Comparison of ENCODE assay signal across 10 cellular contexts in the genomic region with DNA sequence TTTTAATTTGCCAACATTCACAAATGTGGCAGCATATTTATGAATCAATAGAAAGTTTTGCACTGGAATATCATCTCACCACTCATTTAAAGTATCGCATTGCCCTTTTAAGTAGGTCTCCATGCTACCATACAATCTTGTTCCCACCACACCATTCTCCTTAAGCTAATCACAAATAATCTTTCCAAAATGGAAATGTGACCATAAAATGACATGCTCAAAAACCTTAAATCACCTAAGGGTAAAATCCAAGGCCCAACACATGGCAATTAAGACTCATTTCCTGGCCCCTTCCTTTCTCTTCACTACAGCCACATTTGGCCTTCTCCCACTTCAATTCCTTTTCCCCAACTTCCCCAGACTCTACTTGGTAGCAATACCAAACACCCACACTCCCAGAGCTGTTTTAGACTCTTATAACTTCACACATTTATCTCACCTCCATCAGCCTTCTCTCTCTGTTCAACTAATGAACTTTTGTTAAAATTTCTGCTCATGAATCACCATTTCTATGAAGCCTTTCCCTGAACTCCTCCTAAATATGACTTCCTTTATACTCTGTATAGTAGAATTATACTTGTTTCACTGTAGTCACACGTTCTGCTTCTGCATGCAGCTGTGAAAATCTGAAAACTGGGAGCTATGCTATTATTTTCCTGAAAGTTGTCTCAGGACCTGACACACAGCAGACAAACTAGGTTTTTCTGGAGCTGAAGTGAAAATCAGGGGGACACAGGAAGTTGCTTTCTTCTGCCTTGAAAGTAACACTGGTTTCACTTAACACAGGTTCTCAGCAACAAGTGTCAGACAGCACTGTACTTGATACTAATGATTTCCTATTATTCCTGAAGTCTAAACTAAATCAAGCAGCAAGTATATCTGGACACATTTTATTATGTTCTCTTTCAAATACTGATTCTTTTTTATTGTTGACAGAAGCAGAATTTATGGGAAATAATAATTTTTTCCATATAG.
A peak's percentile ranks its signal among the peaks of the same experiment; 100 is the strongest.
DNase-seq lines count a peak whose midpoint lies in the region; ATAC-seq and TF ChIP-seq lines count a peak whose summit lies in the region.
"Had no signal": no experiment of that assay in that cellular context is flagged by ENCODE, and none has a peak within 500 bp of the region (broad histone marks: within the 10 kb centered on the region; RNA-seq: fewer than 3 reads in every experiment).

No MANE protein-coding gene starts in this region.

- TF ChIP-seq CTCF in H9 (conservative IDR thresholded peaks at IDR 0.05) (no peak), IMR-90 (conservative IDR thresholded peaks at IDR 0.05; ENCODE audit: low read depth, low read length) (no peak), nephron (IDR thresholded peaks at IDR 0.05; ENCODE audit: unreplicated experiment in 3 of 3) (no peak)

- H3K4me1 ChIP-seq in H9 (ENCODE audit: insufficient read depth, low read length), result no peaks in the 10 kb centered on the region
- no peaks in the 10 kb centered on the region for H3K4me1 ChIP-seq in IMR-90 (ENCODE audit: control insufficient read depth, insufficient read depth, low read length)
- H3K4me1 ChIP-seq: foreskin keratinocyte had no signal

- TF ChIP-seq RAD21 in IMR-90 (IDR thresholded peaks at IDR 0.05; ENCODE audit: low read length), result no peak

- no peaks in the 10 kb centered on the region for H3K9me3 Mint-ChIP-seq in H9
- no peaks in the 10 kb centered on the region for H3K9me3 Mint-ChIP-seq in nephron

- H3K23ac ChIP-seq in H9 (ENCODE audit: insufficient read length, low read depth, low read length) (no peak overlapping the region), IMR-90 (ENCODE audit: low read depth, low read length) (no peak overlapping the region)

- H3K79me1 ChIP-seq in H9 (ENCODE audit: insufficient read depth, low read depth, low read length, poor library complexity, severe bottlenecking), result no peaks in the 10 kb centered on the region
- no peaks in the 10 kb centered on the region for H3K79me1 ChIP-seq in IMR-90 (ENCODE audit: low read depth in 1 of 2, low read length in 2 of 2)

- no peaks in the 10 kb centered on the region for H3K36me3 ChIP-seq in IMR-90 (ENCODE audit: control insufficient read depth, insufficient read depth, low read length)

- no peaks in the 10 kb centered on the region for H4K20me1 ChIP-seq in H9 (ENCODE audit: control insufficient read depth, insufficient read depth, insufficient read length)
- no peaks in the 10 kb centered on the region for H4K20me1 ChIP-seq in IMR-90 (ENCODE audit: insufficient read depth, low read length)

- H4K91ac ChIP-seq in H9 (ENCODE audit: insufficient read length, low read depth, low read length) (no peak overlapping the region), IMR-90 (ENCODE audit: insufficient read depth, low read depth, low read length) (no peak overlapping the region)

- H2AK5ac ChIP-seq in H9 (ENCODE audit: insufficient read length, low read length), result no peak overlapping the region
- no peak overlapping the region for H2AK5ac ChIP-seq in IMR-90 (ENCODE audit: low read depth, low read length)

- no peak overlapping the region for H3K4ac ChIP-seq in H9 (ENCODE audit: low read depth, low read length)
- no peak overlapping the region for H3K4ac ChIP-seq in IMR-90 (ENCODE audit: low read depth, low read length)

- CTCF ChIA-PET in IMR-90 (lab: Yijun Ruan, JAX), result no interaction called here

- H2AFZ ChIP-seq in H9 (ENCODE audit: low read length), result no peak overlapping the region
- no peak overlapping the region for H2AFZ ChIP-seq in IMR-90 (replicated peaks; ENCODE audit: low read length, poor library complexity)

- H3K4me3 Mint-ChIP-seq in H9 (no peak overlapping the region), nephron (no peak overlapping the region)

- BruUV-seq in IMR-90 (replicated peaks; lab: Mats Ljungman, UMichigan), result no TSS peak

- H2BK15ac ChIP-seq in H9 (ENCODE audit: low read depth, low read length), result no peak overlapping the region
- no peak overlapping the region for H2BK15ac ChIP-seq in IMR-90 (ENCODE audit: low read depth, low read length)

- H3K9me1 ChIP-seq in IMR-90 (ENCODE audit: insufficient read depth, low read length), result 0 out of 2 replicates have a peak, but pooled peaks cover 2% of the 10 kb centered on the region

- H3K18ac ChIP-seq in H9 (ENCODE audit: insufficient read length, low read depth, low read length) (no peak overlapping the region), IMR-90 (ENCODE audit: low read depth, low read length) (peak overlapping the region; percentile 48; the same call in 1 of the 2 replicates)

- intact Hi-C loops in IMR-90 (cut with micrococcal nuclease), result no loop called here

- H2AK9ac ChIP-seq in IMR-90 (replicated peaks; ENCODE audit: low read depth, low read length, poor library complexity), result no peak overlapping the region

- no peaks in the 10 kb centered on the region for H3K79me2 ChIP-seq in H9 (ENCODE audit: insufficient read depth, low read length)

- H4K5ac ChIP-seq in H9 (ENCODE audit: insufficient read length, low read depth, low read length) (no peak overlapping the region), IMR-90 (ENCODE audit: low read depth, low read length) (no peak overlapping the region; the same call in 1 of the 2 replicates)

- H3K14ac ChIP-seq in H9 (ENCODE audit: insufficient read depth, low read length) (no peak overlapping the region), IMR-90 (replicated peaks; ENCODE audit: low read depth, low read length) (no peak overlapping the region)

- H3K36me3 Mint-ChIP-seq in H9 (ENCODE audit: insufficient read depth in 1 of 3, low read depth in 3 of 3) (no peaks in the 10 kb centered on the region), nephron (ENCODE audit: low read depth) (no peaks in the 10 kb centered on the region)

- no peak for DNase-seq in H9
- no peak for DNase-seq in IMR-90
- DNase-seq in HT-29 (ENCODE audit: low spot score), result no peak
- no peak for DNase-seq in NCI-H526 (lab: John Stamatoyannopoulos, UW)
- DNase-seq in SW480 (ENCODE audit: low spot score), result no peak
- no peak for DNase-seq in A172 (ENCODE audit: low spot score)
- DNase-seq: foreskin keratinocyte, mucosa of descending colon had no signal

- H2BK12ac ChIP-seq in H9 (ENCODE audit: insufficient read length, low read depth, low read length), result no peak overlapping the region

- H3T11ph ChIP-seq in H9 (ENCODE audit: low read length), result no peak overlapping the region

- H3K9me3 ChIP-seq in H9 (ENCODE audit: control insufficient read depth, low read depth, low read length) (no peaks in the 10 kb centered on the region), IMR-90 (ENCODE audit: control insufficient read depth, insufficient read depth, low read length) (no peaks in the 10 kb centered on the region)
- H3K9me3 ChIP-seq: mucosa of descending colon had no signal

- no peaks in the 10 kb centered on the region for H3K23me2 ChIP-seq in H9 (ENCODE audit: insufficient read length, low read depth, low read length, poor library complexity, severe bottlenecking)

- H3K27ac ChIP-seq in H9 (ENCODE audit: insufficient read length, low read depth, low read length) (no peak overlapping the region), IMR-90 (ENCODE audit: insufficient read depth, low read length) (no peak overlapping the region)
- H3K27ac ChIP-seq: foreskin keratinocyte had no signal

- H3K4me3 ChIP-seq in IMR-90 (ENCODE audit: insufficient read depth, low read depth, low read length), result no peak overlapping the region
- H3K4me3 ChIP-seq: mucosa of descending colon had no signal

- H2BK20ac ChIP-seq in H9 (ENCODE audit: low read depth, low read length, poor library complexity, severe bottlenecking) (no peak overlapping the region), IMR-90 (ENCODE audit: low read depth, low read length) (no peak overlapping the region)

- H2BK5ac ChIP-seq in H9 (ENCODE audit: insufficient read length, low read length) (no peak overlapping the region), IMR-90 (ENCODE audit: low read depth, low read length, poor library complexity, severe bottlenecking) (no peak overlapping the region)

- no peak overlapping the region for H4K8ac ChIP-seq in H9 (replicated peaks; ENCODE audit: insufficient read length, low read depth, low read length)
- H4K8ac ChIP-seq in IMR-90 (ENCODE audit: low read depth in 2 of 2, low read length in 2 of 2), result no peak overlapping the region

- H2BK120ac ChIP-seq in H9 (ENCODE audit: low read depth, low read length, poor library complexity, severe bottlenecking), result no peak overlapping the region
- no peak overlapping the region for H2BK120ac ChIP-seq in IMR-90 (ENCODE audit: low read depth, low read length)

- no peak overlapping the region for H3K4me2 ChIP-seq in H9 (ENCODE audit: insufficient read depth, insufficient read length, low read length)
- no peak overlapping the region; the same call in 1 of the 2 replicates for H3K4me2 ChIP-seq in IMR-90 (ENCODE audit: low read depth, low read length)

- H3K4me1 Mint-ChIP-seq in H9 (peaks cover 3 to 8% of the 10 kb centered on the region in 2 experiments; a peak in 3 of 4 replicates), nephron (peaks cover 23% of the 10 kb centered on the region)

- no CpG with 5 or more reads among the region's 2 CpGs for WGBS in H9 (ENCODE audit: extremely low coverage, insufficient read length, low lambda C conversion rate)
- 90% methylated on average over 2 of the region's 2 CpGs; no CpG with 5 or more reads in 1 of the 2 experiments for WGBS in IMR-90 (ENCODE audit: extremely low coverage in 2 of 2, insufficient read length in 1 of 2), 2 experiments

- H3K27ac Mint-ChIP-seq in H9 (peak overlapping the region in 2 of 3 experiments; percentile 6 to 8; a peak in 4 of 7 replicates), nephron (peak overlapping the region in 2 of 3 experiments; percentile 3 to 19)

- in situ Hi-C loops in IMR-90 (cut with MboI; ENCODE audit: low sequenced_read_pairs), result no loop called here

- no peak for TF ChIP-seq POLR2A in IMR-90 (IDR thresholded peaks at IDR 0.05; ENCODE audit: low read depth, low read length)

- no peaks in the 10 kb centered on the region for H3K27me3 Mint-ChIP-seq in H9 (ENCODE audit: low read depth)
- H3K27me3 Mint-ChIP-seq in nephron (ENCODE audit: low read depth), result no peaks in the 10 kb centered on the region

- dilution Hi-C loops in IMR-90 (cut with HindIII; ENCODE audit: low sequenced_read_pairs, unreplicated experiment), result no loop called here

- no peak overlapping the region for H3K56ac ChIP-seq in H9 (ENCODE audit: insufficient read length, low read depth, low read length)
- H3K56ac ChIP-seq in IMR-90 (ENCODE audit: extremely low read depth, insufficient read depth, low read length), result no peak overlapping the region

- H3K27me3 ChIP-seq in H9 (ENCODE audit: insufficient read depth, low read length), result no peaks in the 10 kb centered on the region
- no peaks in the 10 kb centered on the region for H3K27me3 ChIP-seq in IMR-90 (ENCODE audit: control insufficient read depth, insufficient read depth, low read length)
- H3K27me3 ChIP-seq: foreskin keratinocyte had no signal

- ATAC-seq in GM18909 (IDR thresholded peaks at IDR 0.05; ENCODE audit: poor library complexity, unreplicated experiment), result peak; percentile 64
- no peak for ATAC-seq in IMR-90 (ENCODE audit: low read depth)
- ATAC-seq: foreskin keratinocyte, mucosa of descending colon had no signal

- POLR2A ChIA-PET in IMR-90 (lab: Charles Lee; ENCODE audit: unreplicated experiment), result no interaction called here

- H3K9ac ChIP-seq in H9 (ENCODE audit: extremely low read depth, insufficient read length, low read length) (no peak overlapping the region), IMR-90 (ENCODE audit: low read depth, low read length) (no peak overlapping the region)
